In genomic region chr15:45075440-45076320, GRCh38 we compare ENCODE assay signal across 10 cellular contexts. TPM values are rescaled to one million over a fixed set of nuclear protein-coding genes. Genes with fewer than 3 reads are reported as not detected.
"Had no signal": no experiment of that assay in that cellular context is flagged by ENCODE, and none has a peak within 500 bp of the region (broad histone marks: within the 10 kb centered on the region; RNA-seq: fewer than 3 reads in every experiment).

No MANE protein-coding gene starts in this region.

RNA-seq across cellular contexts. Expression of gene DUOX2, which starts 38.3 kb away (rescaled TPM):
- total RNA-seq: activated CD8-positive, alpha-beta memory T cell treated with anti-CD3 and anti-CD28 coated beads, Interleukin-2, amount 10 ng/mL, durations not matched to agents 7 days and 5 days; activated naive CD8-positive, alpha-beta T cell treated with anti-CD3 and anti-CD28 coated beads for 36 hours; RPMI7951; SJCRH30; T-helper 1 cell treated with Interleukin-12 subunit alpha and Interleukin-12 subunit beta and Interleukin-4 antibody, amounts not matched to agents 30 ng/mL and 1 ng/mL, for 36 hours; T-helper 2 cell treated with Interferon-gamma antibody and Interleukin-4, amounts not matched to agents 100 ng/mL and 5 ng/mL, for 36 hours had no signal
- polyA plus RNA-seq: IgD-negative memory B cell had no signal

RNA-seq across cellular contexts. Expression of gene DUOXA2, which starts 38.4 kb away (rescaled TPM):
- total RNA-seq: activated CD4-positive, alpha-beta memory T cell treated with anti-CD3 and anti-CD28 coated beads, Interleukin-2, amount 10 ng/mL, durations not matched to agents 7 days and 5 days; activated CD8-positive, alpha-beta memory T cell treated with anti-CD3 and anti-CD28 coated beads, Interleukin-2, amount 10 ng/mL, durations not matched to agents 7 days and 5 days; activated naive CD8-positive, alpha-beta T cell treated with anti-CD3 and anti-CD28 coated beads for 36 hours; aorta; cardiac septum; RPMI7951; SJCRH30; T-helper 1 cell treated with Interleukin-12 subunit alpha and Interleukin-12 subunit beta and Interleukin-4 antibody, amounts not matched to agents 30 ng/mL and 1 ng/mL, for 36 hours; T-helper 2 cell treated with Interferon-gamma antibody and Interleukin-4, amounts not matched to agents 100 ng/mL and 5 ng/mL, for 36 hours had no signal
- polyA plus RNA-seq: IgD-negative memory B cell had no signal

RNA-seq across cellular contexts. Expression of gene DUOXA1, which starts 54.0 kb away (rescaled TPM):
- total RNA-seq: activated CD4-positive, alpha-beta memory T cell treated with anti-CD3 and anti-CD28 coated beads, Interleukin-2, amount 10 ng/mL, durations not matched to agents 7 days and 5 days; activated CD8-positive, alpha-beta memory T cell treated with anti-CD3 and anti-CD28 coated beads, Interleukin-2, amount 10 ng/mL, durations not matched to agents 7 days and 5 days; activated naive CD8-positive, alpha-beta T cell treated with anti-CD3 and anti-CD28 coated beads for 36 hours; RPMI7951; T-helper 2 cell treated with Interferon-gamma antibody and Interleukin-4, amounts not matched to agents 100 ng/mL and 5 ng/mL, for 36 hours had no signal
- polyA plus RNA-seq: IgD-negative memory B cell had no signal

RNA-seq across cellular contexts. Expression of gene DUOX1, which starts 54.1 kb away (rescaled TPM):
- total RNA-seq: RPMI7951; SJCRH30; T-helper 2 cell treated with Interferon-gamma antibody and Interleukin-4, amounts not matched to agents 100 ng/mL and 5 ng/mL, for 36 hours had no signal
